Comparison of ENCODE assay signal across 8 cellular contexts in genomic region chr12:109714141-109714912, GRCh38. TPM values are rescaled to one million over a fixed set of nuclear protein-coding genes. Genes with fewer than 3 reads are reported as not detected.
DNase-seq lines count a peak whose midpoint lies in the region; ATAC-seq and TF ChIP-seq lines count a peak whose summit lies in the region.

No MANE protein-coding gene starts in this region.

- H3K4me1 ChIP-seq in NT2/D1 (ENCODE audit: insufficient read depth, insufficient read length), result peaks cover 41% of the 10 kb centered on the region
- peaks cover 0 to 6% of the 10 kb centered on the region in 2 donors for H3K4me1 ChIP-seq in thyroid gland

- H3K36me3 ChIP-seq in NT2/D1 (ENCODE audit: insufficient read depth, insufficient read length, low read length) (no peaks in the 10 kb centered on the region), thyroid gland (no peaks in the 10 kb centered on the region)

- peak overlapping the region; percentile 58 for H3K4me3 ChIP-seq in NT2/D1 (ENCODE audit: insufficient read length, low read depth)
- peak overlapping the region; percentile 61 for H3K4me3 ChIP-seq in fibroblast of villous mesenchyme (ENCODE audit: low read depth, low read length)
- H3K4me3 ChIP-seq in thyroid gland (replicated peaks in 1 of 3), result peak overlapping the region in 2 of 3 donors; percentile 37 to 54

- intact Hi-C loops in thyroid gland (cut with DNase I), result no loop called here

- H3K27me3 ChIP-seq in NT2/D1 (ENCODE audit: insufficient read depth, insufficient read length) (peaks cover 5% of the 10 kb centered on the region), thyroid gland (no peaks in the 10 kb centered on the region)

- H3K9me3 ChIP-seq in NT2/D1 (ENCODE audit: insufficient read depth, low read length), result no peaks in the 10 kb centered on the region
- no peaks in the 10 kb centered on the region for H3K9me3 ChIP-seq in thyroid gland

- no peak for TF ChIP-seq POLR2A in thyroid gland (IDR thresholded peaks at IDR 0.05)

- no peak overlapping the region for H3K27ac ChIP-seq in thyroid gland

- WGBS in thyroid gland, 2 donors, result 0 to 7% methylated on average over 3 to 15 of the region's 96 CpGs

- H3K9ac ChIP-seq in NT2/D1 (ENCODE audit: insufficient read length, low read depth), result peak overlapping the region; percentile 81

- peak; percentile 15 for TF ChIP-seq CTCF in fibroblast of villous mesenchyme (IDR thresholded peaks at IDR 0.05; ENCODE audit: insufficient read depth, low read depth, low read length)
- peak in 3 of 6 experiments; percentile 12 to 37 (median 21) for TF ChIP-seq CTCF in thyroid gland (IDR thresholded peaks at IDR 0.05)

- DNase-seq in 8988T, result peak; percentile 91
- DNase-seq in NT2/D1 (ENCODE audit: low read depth, low spot score), result peak; percentile 44
- DNase-seq in activated T-helper 1 cell treated with anti-CD3 and anti-CD28 coated beads, Interleukin-2, amount 50 U/mL, for 16 hours (ENCODE audit: low read depth in 1 of 2, low spot score in 1 of 2), result peak; percentile 20 to 39
- DNase-seq in fibroblast of villous mesenchyme (ENCODE audit: low read depth), result peak; percentile 49
- DNase-seq in occipital lobe (lab: John Stamatoyannopoulos, UW), result peak; percentile 27
- DNase-seq in thyroid gland, result peak; percentile 72 to 76

- ATAC-seq in GM18498 (IDR thresholded peaks at IDR 0.05; ENCODE audit: unreplicated experiment) (peak; percentile 25), HG03159 (IDR thresholded peaks at IDR 0.05; ENCODE audit: unreplicated experiment) (peak; percentile 12)

RNA-seq across cellular contexts. Expression of gene FAM222A, which starts 0.7 kb away (rescaled TPM):
- 0.32 and 0.43 TPM in 2 replicates for total RNA-seq in fibroblast of villous mesenchyme
- 2.5 TPM for total RNA-seq in occipital lobe
- total RNA-seq in thyroid gland, result 1 to 10 TPM; 1.3 to 3.8 (median 1.9) TPM

Comparison
In these comparisons a context has a peak if more than half of its experiments do, and no peak if none do; other contexts are left out.
1. DNase-seq: peak in every context shown above with its lines; median percentile 91 in 8988T; 74 in thyroid gland; 49 in fibroblast of villous mesenchyme; 44 in NT2/D1; 30 in activated T-helper 1 cell treated with anti-CD3 and anti-CD28 coated beads, Interleukin-2, amount 50 U/mL, for 16 hours; 27 in occipital lobe.